In genomic region chr7:138449580-138449979, GRCh38 we compare ENCODE assay signal across 11 cellular contexts. TPM values are rescaled to one million over a fixed set of nuclear protein-coding genes. Genes with fewer than 3 reads are reported as not detected.
DNase-seq lines count a peak whose midpoint lies in the region; ATAC-seq and TF ChIP-seq lines count a peak whose summit lies in the region.
"Had no signal": no experiment of that assay in that cellular context is flagged by ENCODE, and none has a peak within 500 bp of the region (broad histone marks: within the 10 kb centered on the region; RNA-seq: fewer than 3 reads in every experiment).

No MANE protein-coding gene starts in this region.

- DNase-seq in GM06990 (ENCODE audit: extremely low read depth, insufficient read length) (no peak), GM03348 (ENCODE audit: low spot score) (no peak)
- DNase-seq in activated naive CD8-positive, alpha-beta T cell treated with anti-CD3 and anti-CD28 coated beads, Interleukin-2, amount 10 ng/mL, durations not matched to agents 7 days and 5 days, result peak; percentile 39
- DNase-seq in stimulated activated CD4-positive, alpha-beta T cell treated with anti-CD3 and anti-CD28 coated beads, Interleukin-15, amount 100 ng/mL, for 24 hours, result peak; percentile 55
- DNase-seq: cerebellar nuclear complex, naive B cell, NCI-H510A had no signal

- no peak for ATAC-seq in activated naive CD8-positive, alpha-beta T cell treated with anti-CD3 and anti-CD28 coated beads, Interleukin-2, amount 10 ng/mL, durations not matched to agents 7 days and 5 days (ENCODE audit: low read depth)
- ATAC-seq in HG03378 (IDR thresholded peaks at IDR 0.05; ENCODE audit: unreplicated experiment) (no peak), HG03280 (IDR thresholded peaks at IDR 0.05; ENCODE audit: unreplicated experiment) (no peak), HG02623 (IDR thresholded peaks at IDR 0.05; ENCODE audit: unreplicated experiment) (no peak)

- no peak overlapping the region for H3K4me3 Mint-ChIP-seq in activated naive CD8-positive, alpha-beta T cell treated with anti-CD3 and anti-CD28 coated beads, Interleukin-2, amount 10 ng/mL, durations not matched to agents 7 days and 5 days
- H3K4me3 Mint-ChIP-seq: naive B cell had no signal

- TF ChIP-seq CTCF in GM06990 (IDR thresholded peaks at IDR 0.05; ENCODE audit: insufficient read depth, low read length, poor library complexity, severe bottlenecking) (peak; percentile 59), OCI-LY3 (IDR thresholded peaks at IDR 0.05; ENCODE audit: low read depth, low read length) (peak; percentile 77)

- H3K27me3 Mint-ChIP-seq in activated naive CD8-positive, alpha-beta T cell treated with anti-CD3 and anti-CD28 coated beads, Interleukin-2, amount 10 ng/mL, durations not matched to agents 7 days and 5 days, result peaks cover 3% of the 10 kb centered on the region

- no peaks in the 10 kb centered on the region for H3K36me3 Mint-ChIP-seq in activated naive CD8-positive, alpha-beta T cell treated with anti-CD3 and anti-CD28 coated beads, Interleukin-2, amount 10 ng/mL, durations not matched to agents 7 days and 5 days
- H3K36me3 Mint-ChIP-seq: naive B cell had no signal

- H3K9ac ChIP-seq in OCI-LY3 (ENCODE audit: low read length), result no peak overlapping the region

- no peak overlapping the region for H3K27ac ChIP-seq in OCI-LY3 (ENCODE audit: low read length)

- H3K9me3 ChIP-seq in OCI-LY3 (ENCODE audit: insufficient read depth, low read length), result no peaks in the 10 kb centered on the region

- no peaks in the 10 kb centered on the region for H3K9me3 Mint-ChIP-seq in activated naive CD8-positive, alpha-beta T cell treated with anti-CD3 and anti-CD28 coated beads, Interleukin-2, amount 10 ng/mL, durations not matched to agents 7 days and 5 days

- no peak overlapping the region for H3K4me2 ChIP-seq in OCI-LY3 (ENCODE audit: low read length)

- no peak overlapping the region for H2AFZ ChIP-seq in OCI-LY3 (ENCODE audit: low read depth, low read length)

- no peaks in the 10 kb centered on the region for H3K79me2 ChIP-seq in OCI-LY3 (ENCODE audit: low read length)

- H3K36me3 ChIP-seq in GM06990 (ENCODE audit: control insufficient read depth, insufficient read depth, low read length) (no peaks in the 10 kb centered on the region), OCI-LY3 (replicated peaks; ENCODE audit: low read depth, low read length) (no peaks in the 10 kb centered on the region)

- no peaks in the 10 kb centered on the region for H3K4me1 Mint-ChIP-seq in activated naive CD8-positive, alpha-beta T cell treated with anti-CD3 and anti-CD28 coated beads, Interleukin-2, amount 10 ng/mL, durations not matched to agents 7 days and 5 days
- H3K4me1 Mint-ChIP-seq: naive B cell had no signal

- H3K27ac Mint-ChIP-seq in activated naive CD8-positive, alpha-beta T cell treated with anti-CD3 and anti-CD28 coated beads, Interleukin-2, amount 10 ng/mL, durations not matched to agents 7 days and 5 days, result no peak overlapping the region

- H3K4me1 ChIP-seq in OCI-LY3 (ENCODE audit: low read length), result no peaks in the 10 kb centered on the region

- H4K20me1 ChIP-seq in OCI-LY3 (ENCODE audit: insufficient read depth, low read length), result no peaks in the 10 kb centered on the region

- H3K4me3 ChIP-seq in GM06990 (replicated peaks; ENCODE audit: low read depth, low read length), result no peak overlapping the region
- no peak overlapping the region for H3K4me3 ChIP-seq in OCI-LY3 (ENCODE audit: low read length)

- H3K27me3 ChIP-seq in GM06990 (replicated peaks; ENCODE audit: control insufficient read depth, insufficient read depth, low read length) (no peaks in the 10 kb centered on the region), OCI-LY3 (ENCODE audit: low read depth, low read length) (no peaks in the 10 kb centered on the region)

- POLR2A ChIA-PET in activated naive CD8-positive, alpha-beta T cell treated with anti-CD3 and anti-CD28 coated beads, Interleukin-2, amount 10 ng/mL, durations not matched to agents 7 days and 5 days (lab: Charles Lee), result interaction anchor here (0.5 kb wide), 1 partner anchor 288 kb away, joined by 3 read pairs; no protein-coding TSS in a partner anchor

RNA-seq across cellular contexts. Expression of gene TRIM24, which starts 10.5 kb away (rescaled TPM):
- 10 to 100 TPM; 22.6 to 22.8 TPM for total RNA-seq in activated naive CD8-positive, alpha-beta T cell treated with anti-CD3 and anti-CD28 coated beads, Interleukin-2, amount 10 ng/mL, durations not matched to agents 7 days and 5 days

Comparison
In these comparisons a context has a peak if more than half of its experiments do, and no peak if none do; other contexts are left out.
1. DNase-seq: peak in activated naive CD8-positive, alpha-beta T cell treated with anti-CD3 and anti-CD28 coated beads, Interleukin-2, amount 10 ng/mL, durations not matched to agents 7 days and 5 days (single experiment) and stimulated activated CD4-positive, alpha-beta T cell treated with anti-CD3 and anti-CD28 coated beads, Interleukin-15, amount 100 ng/mL, for 24 hours (single experiment); none in GM06990 (single experiment) and GM03348 (single experiment).